1 cellular context compared by ENCODE assay signal in genomic region chr7:44992004-44992795, GRCh38. TPM values are rescaled to one million over a fixed set of nuclear protein-coding genes. Genes with fewer than 3 reads are reported as not detected.
"Had no signal": no experiment of that assay in that cellular context is flagged by ENCODE, and none has a peak within 500 bp of the region (broad histone marks: within the 10 kb centered on the region; RNA-seq: fewer than 3 reads in every experiment).

No MANE protein-coding gene starts in this region.

RNA-seq across cellular contexts. Expression of gene MYO1G, which starts 13.4 kb away (rescaled TPM):
- total RNA-seq: M059J had no signal
